In genomic region chr19:35596366-35596999, GRCh38 we compare ENCODE assay signal across 1 cellular context.
TF ChIP-seq lines count a peak whose summit lies in the region.

No MANE protein-coding gene starts in this region.

TF ChIP-seq in SK-N-SH treated with all-trans-retinoic acid at 6 μM for 48 hours, 23 proteins besides CTCF, POLR2A, EP300 and RAD21 (continued from another document):
- TF ChIP-seq TSHZ2 (CRISPR knock-in tag; IDR thresholded peaks at IDR 0.05), result no peak
